Comparison of ENCODE assay signal across 9 cellular contexts in genomic region chr1:1136547-1137230, GRCh38. TPM values are rescaled to one million over a fixed set of nuclear protein-coding genes. Genes with fewer than 3 reads are reported as not detected.
DNase-seq lines count a peak whose midpoint lies in the region; ATAC-seq, FAIRE-seq and TF ChIP-seq lines count a peak whose summit lies in the region.
"Had no signal": no experiment of that assay in that cellular context is flagged by ENCODE, and none has a peak within 500 bp of the region (broad histone marks: within the 10 kb centered on the region; RNA-seq: fewer than 3 reads in every experiment).

No MANE protein-coding gene starts in this region.

- H3K9me3 Mint-ChIP-seq in CD8-positive, alpha-beta memory T cell = no peaks in the 10 kb centered on the region

- no peaks in the 10 kb centered on the region for H3K27me3 ChIP-seq in CD8-positive, alpha-beta memory T cell (ENCODE audit: insufficient read depth, low read length, poor library complexity, severe bottlenecking)
- no peaks in the 10 kb centered on the region for H3K27me3 ChIP-seq in GM23248 (replicated peaks; ENCODE audit: insufficient read depth)

- H2AFZ ChIP-seq in GM23248 = no peak overlapping the region

- H3K36me3 Mint-ChIP-seq in CD8-positive, alpha-beta memory T cell = no peaks in the 10 kb centered on the region

- FAIRE-seq in kidney (lab: Jason Lieb, UNC) = no peak

- no peaks in the 10 kb centered on the region for H3K79me2 ChIP-seq in GM23248 (ENCODE audit: insufficient read depth)

- intact Hi-C loops in kidney (cut with DNase I) = no loop called here

- H3K27me3 Mint-ChIP-seq in CD8-positive, alpha-beta memory T cell = peaks cover 0 to 1% of the 10 kb centered on the region in 2 donors

- no peak overlapping the region for H3K4me3 ChIP-seq in CD8-positive, alpha-beta memory T cell (ENCODE audit: low read length)
- no peak overlapping the region for H3K4me3 ChIP-seq in kidney (ENCODE audit: low read length in 2 of 2)
- no peak overlapping the region for H3K4me3 ChIP-seq in GM23248

- CTCF ChIA-PET in CD8-positive, alpha-beta memory T cell (lab: Charles Lee) = interaction anchor here (0.6 kb wide), 1 partner anchor 267 kb away, joined by 3 read pairs; no protein-coding TSS in a partner anchor

- no peak for DNase-seq in CD8-positive, alpha-beta memory T cell
- DNase-seq in NCI-H748 treated with DMSO at 0.1 percent for 48 hours (lab: John Stamatoyannopoulos, UW) = peak; percentile 75
- no peak for DNase-seq in kidney
- no peak for DNase-seq in cerebellar nuclear complex (lab: John Stamatoyannopoulos, UW)
- DNase-seq in inferior parietal cortex (ENCODE audit: extremely low spot score) = no peak
- DNase-seq in GM23248 = no peak
- DNase-seq in Kasumi-1 (lab: John Stamatoyannopoulos, UW) = no peak
- DNase-seq: SHP77 had no signal

- H3K27ac Mint-ChIP-seq in CD8-positive, alpha-beta memory T cell = peak overlapping the region in 3 of 8 donors; percentile 43 to 70 (median 50)

- 19 to 22% methylated on average over 13 to 31 of the region's 48 CpGs for WGBS in GM23248 (ENCODE audit: low coverage in 1 of 2, low lambda C conversion rate in 2 of 2, missing lambda C conversion rate in 2 of 2), 2 experiments

- H3K9me3 ChIP-seq in CD8-positive, alpha-beta memory T cell (ENCODE audit: low read length) = no peaks in the 10 kb centered on the region
- H3K9me3 ChIP-seq in kidney (ENCODE audit: control insufficient read depth in 1 of 2, low read length in 2 of 2) = no peaks in the 10 kb centered on the region
- H3K9me3 ChIP-seq in GM23248 (ENCODE audit: low read depth) = no peaks in the 10 kb centered on the region

- H3K36me3 ChIP-seq in CD8-positive, alpha-beta memory T cell (ENCODE audit: insufficient read depth, low read length) = no peaks in the 10 kb centered on the region
- no peaks in the 10 kb centered on the region for H3K36me3 ChIP-seq in kidney (ENCODE audit: control insufficient read depth in 1 of 2, insufficient read depth in 2 of 2, low read length in 2 of 2)
- no peaks in the 10 kb centered on the region for H3K36me3 ChIP-seq in GM23248 (ENCODE audit: low read depth)

- TF ChIP-seq CTCF in kidney (IDR thresholded peaks at IDR 0.05; ENCODE audit: borderline replicate concordance, extremely low read depth, insufficient read depth) = no peak

- no peaks in the 10 kb centered on the region for H4K20me1 ChIP-seq in GM23248 (ENCODE audit: insufficient read depth)

- H3K4me3 Mint-ChIP-seq in CD8-positive, alpha-beta memory T cell = peak overlapping the region in 6 of 7 donors; percentile 34 to 74 (median 55)

- peak; percentile 31 for ATAC-seq in HG02678 (IDR thresholded peaks at IDR 0.05; ENCODE audit: unreplicated experiment)

- peaks cover 8 to 23% (median 14%) of the 10 kb centered on the region in 3 donors for H3K4me1 Mint-ChIP-seq in CD8-positive, alpha-beta memory T cell

- POLR2A ChIA-PET in CD8-positive, alpha-beta memory T cell (lab: Charles Lee) = interaction anchor here (2.0 kb wide), 1 partner anchor 262 kb away, joined by 7 read pairs; the partner anchor contains the start of gene CCNL2

- H3F3A ChIP-seq in GM23248 (ENCODE audit: insufficient read depth) = no peaks in the 10 kb centered on the region

- H3K9ac ChIP-seq in kidney (ENCODE audit: low read length in 2 of 2) (no peak overlapping the region), GM23248 (no peak overlapping the region)

- no peak overlapping the region for H3K27ac ChIP-seq in CD8-positive, alpha-beta memory T cell (ENCODE audit: low read depth, low read length)
- H3K27ac ChIP-seq in kidney (ENCODE audit: low read depth in 2 of 2, low read length in 2 of 2) (peak overlapping the region; percentile 57 to 60), GM23248 (no peak overlapping the region)

- H3K4me1 ChIP-seq in CD8-positive, alpha-beta memory T cell (ENCODE audit: insufficient read depth, low read length) = peaks cover 14% of the 10 kb centered on the region
- H3K4me1 ChIP-seq in kidney (ENCODE audit: control insufficient read depth in 1 of 2, insufficient read depth in 1 of 2, low read depth in 1 of 2, low read length in 2 of 2) (peaks cover 10 to 23% of the 10 kb centered on the region in 2 donors), GM23248 (ENCODE audit: insufficient read depth) (no peaks in the 10 kb centered on the region)

- H3K4me2 ChIP-seq in GM23248 (ENCODE audit: unreplicated experiment) = no peak overlapping the region

- H3K9me2 ChIP-seq in GM23248 (ENCODE audit: insufficient read depth) = no peaks in the 10 kb centered on the region

- in situ Hi-C loops in GM23248 (cut with MboI) = no loop called here

RNA-seq across cellular contexts. Expression of gene C1orf159, which starts 20.8 kb away (rescaled TPM):
- 10 to 100 TPM; 18.7 to 20.8 TPM for total RNA-seq in CD8-positive, alpha-beta memory T cell
- polyA plus RNA-seq in CD8-positive, alpha-beta memory T cell = 7.9 TPM
- 14.8 TPM for total RNA-seq in kidney
- polyA plus RNA-seq in kidney (ENCODE audit: insufficient read depth, low read depth, low replicate concordance) (8.6 TPM), GM23248 (2016; fragmentation: Nextera tagmentation; extraction: Ambion mirVana) (11.0 and 11.4 TPM in 2 replicates)
- 5.2 and 13.1 TPM in 2 replicates for total RNA-seq in GM23248 (2014; rRNA removed; shearing (Covaris generic))

RNA-seq across cellular contexts. Expression of gene TTLL10, which starts 37.0 kb away (rescaled TPM):
- not detected for total RNA-seq in CD8-positive, alpha-beta memory T cell
- not detected for polyA plus RNA-seq in CD8-positive, alpha-beta memory T cell
- 1.5 TPM for total RNA-seq in kidney
- polyA plus RNA-seq in kidney (ENCODE audit: insufficient read depth, low read depth, low replicate concordance) (not detected), GM23248 (2016; fragmentation: Nextera tagmentation; extraction: Ambion mirVana) (not detected in 2 replicates)
- not detected in 2 replicates for total RNA-seq in GM23248 (2014; rRNA removed; shearing (Covaris generic))

Comparison
In these comparisons a context has a peak if more than half of its experiments do, and no peak if none do; other contexts are left out.
1. H3K27ac ChIP-seq: peak in kidney (2 of 2); none in CD8-positive, alpha-beta memory T cell (single experiment) and GM23248 (single experiment).